16 cellular contexts compared by ENCODE assay signal in the genomic region with DNA sequence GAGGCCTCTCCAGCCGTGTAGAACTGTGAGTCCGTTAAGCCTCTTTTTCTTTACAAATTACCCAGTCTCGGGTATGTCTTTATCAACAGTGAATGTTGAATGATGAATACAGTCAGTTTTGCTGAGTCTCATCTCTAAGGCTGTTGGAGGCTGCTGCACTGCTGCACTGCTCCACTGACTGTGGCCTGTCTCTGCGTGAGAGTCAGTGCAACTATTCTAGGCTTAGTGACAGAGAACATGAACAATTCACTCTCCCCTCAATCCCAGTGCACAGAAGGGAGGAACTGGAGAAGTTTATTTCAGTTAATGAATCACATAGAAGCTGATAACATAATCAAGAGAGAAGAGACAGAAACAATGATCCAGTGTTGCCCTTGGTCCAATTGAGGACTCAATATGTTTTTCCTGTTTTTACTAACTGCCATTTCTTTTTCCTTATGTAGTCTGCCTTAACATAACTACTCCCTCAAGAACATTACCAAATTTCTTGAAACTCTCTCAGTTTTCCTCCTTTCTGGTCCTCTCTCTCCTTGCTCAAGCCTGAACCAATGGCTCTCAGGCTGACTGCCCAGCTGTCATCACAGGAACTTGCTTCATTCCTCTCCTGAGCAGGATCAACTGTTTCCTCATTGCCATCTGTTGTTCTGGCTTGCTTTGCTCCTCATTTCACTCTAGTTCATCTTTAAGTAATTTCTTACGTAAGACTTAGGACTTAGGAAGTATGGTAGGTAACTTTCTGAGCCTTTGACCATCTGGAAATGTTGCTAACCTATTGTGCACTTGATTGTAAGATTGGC.
DNase-seq lines count a peak whose midpoint lies in the region; ATAC-seq and TF ChIP-seq lines count a peak whose summit lies in the region.
"Had no signal": no experiment of that assay in that cellular context is flagged by ENCODE, and none has a peak within 500 bp of the region (broad histone marks: within the 10 kb centered on the region; RNA-seq: fewer than 3 reads in every experiment).

No MANE protein-coding gene starts in this region.

- no peak overlapping the region for H3K9ac ChIP-seq in neural progenitor cell

- H3K9me3 ChIP-seq in gastroesophageal sphincter (no peaks in the 10 kb centered on the region), neural progenitor cell (ENCODE audit: low read depth) (no peaks in the 10 kb centered on the region)
- H3K9me3 ChIP-seq: right lobe of liver had no signal

- H3K4me1 ChIP-seq in gastroesophageal sphincter: no peaks in the 10 kb centered on the region
- H3K4me1 ChIP-seq in neural progenitor cell: no peaks in the 10 kb centered on the region
- H3K4me1 ChIP-seq: right lobe of liver had no signal

- WGBS in gastroesophageal sphincter (ENCODE audit: low coverage in 1 of 2), 2 donors: 55 to 83% methylated on average over 4 of the region's 5 CpGs

- H3F3A ChIP-seq in neural progenitor cell (ENCODE audit: low read depth): no peaks in the 10 kb centered on the region

- H3K4me3 ChIP-seq in gastroesophageal sphincter (no peak overlapping the region), neural progenitor cell (no peak overlapping the region)
- H3K4me3 ChIP-seq: right lobe of liver had no signal

- TF ChIP-seq CTCF in gastroesophageal sphincter (IDR thresholded peaks at IDR 0.05) (no peak), neural progenitor cell (IDR thresholded peaks at IDR 0.05) (no peak)

- H4K20me1 ChIP-seq in neural progenitor cell (ENCODE audit: low read depth): no peaks in the 10 kb centered on the region

- H3K27ac ChIP-seq in gastroesophageal sphincter (peak overlapping the region in 1 of 4 donors; percentile 35), neural progenitor cell (no peak overlapping the region)
- H3K27ac ChIP-seq: right lobe of liver had no signal

- H3K36me3 ChIP-seq in gastroesophageal sphincter: no peaks in the 10 kb centered on the region
- no peaks in the 10 kb centered on the region for H3K36me3 ChIP-seq in neural progenitor cell
- H3K36me3 ChIP-seq: right lobe of liver had no signal

- peak; percentile 86 to 87 for DNase-seq in Kasumi-1 (lab: John Stamatoyannopoulos, UW)
- DNase-seq in SKM-1 (lab: John Stamatoyannopoulos, UW; ENCODE audit: unreplicated experiment): peak; percentile 84
- DNase-seq in renal cortical epithelial cell (ENCODE audit: low read depth): peak; percentile 26
- DNase-seq in neural progenitor cell (ENCODE audit: low spot score): no peak
- DNase-seq in hippocampal formation (lab: John Stamatoyannopoulos, UW): no peak
- no peak for DNase-seq in activated T-cell treated with anti-CD3 and anti-CD28 coated beads, Interleukin-2, amount 50 U/mL, for 48 hours
- DNase-seq: activated CD4-positive, alpha-beta T cell treated with anti-CD3 and anti-CD28 coated beads, Interleukin-2, amount 50 U/mL, for 4 hours; anterior cingulate cortex; CD4-positive, CD25-positive, alpha-beta regulatory T cell; foreskin melanocyte; GOT3; right lobe of liver; stimulated activated naive CD8-positive, alpha-beta T cell treated with anti-CD3 and anti-CD28 coated beads, Interleukin-15, Interleukin-2, amounts not matched to agents 100 U/mL and 50 U/mL, for 24 hours; T-helper 17 cell had no signal

- no peak overlapping the region for H3K4me2 ChIP-seq in neural progenitor cell

- H3K9me3 Mint-ChIP-seq in neural progenitor cell: no peaks in the 10 kb centered on the region

- H3K36me3 Mint-ChIP-seq in neural progenitor cell: no peaks in the 10 kb centered on the region
- H3K36me3 Mint-ChIP-seq: CD4-positive, CD25-positive, alpha-beta regulatory T cell had no signal

- H3K79me2 ChIP-seq in neural progenitor cell (ENCODE audit: low read depth): no peaks in the 10 kb centered on the region

- H3K27me3 ChIP-seq in gastroesophageal sphincter (no peaks in the 10 kb centered on the region), neural progenitor cell (no peaks in the 10 kb centered on the region)
- H3K27me3 ChIP-seq: right lobe of liver had no signal

- no peak overlapping the region for H3K27ac Mint-ChIP-seq in neural progenitor cell
- H3K27ac Mint-ChIP-seq: T-helper 17 cell had no signal

- no peak for TF ChIP-seq EP300 in gastroesophageal sphincter (IDR thresholded peaks at IDR 0.05)

- no peaks in the 10 kb centered on the region for H3K27me3 Mint-ChIP-seq in neural progenitor cell (ENCODE audit: insufficient read depth, low read depth)
- H3K27me3 Mint-ChIP-seq: CD4-positive, CD25-positive, alpha-beta regulatory T cell; T-helper 17 cell had no signal

- ATAC-seq in gastroesophageal sphincter: peak; percentile 90
- ATAC-seq in HG03460 (IDR thresholded peaks at IDR 0.05; ENCODE audit: unreplicated experiment): no peak
- ATAC-seq: right lobe of liver; stimulated activated naive CD8-positive, alpha-beta T cell treated with anti-CD3 and anti-CD28 coated beads, Interleukin-15, Interleukin-2, amounts not matched to agents 100 U/mL and 50 U/mL, for 24 hours; T-helper 17 cell had no signal

- no peak overlapping the region for H3K4me3 Mint-ChIP-seq in neural progenitor cell
- H3K4me3 Mint-ChIP-seq: CD4-positive, CD25-positive, alpha-beta regulatory T cell; T-helper 17 cell had no signal

- TF ChIP-seq POLR2A in gastroesophageal sphincter (IDR thresholded peaks at IDR 0.05): no peak

- H2AFZ ChIP-seq in neural progenitor cell (replicated peaks): no peak overlapping the region

- H3K4me1 Mint-ChIP-seq in neural progenitor cell: peaks cover 10% of the 10 kb centered on the region
- H3K4me1 Mint-ChIP-seq: CD4-positive, CD25-positive, alpha-beta regulatory T cell; T-helper 17 cell had no signal

Comparison
In these comparisons a context has a peak if more than half of its experiments do, and no peak if none do; other contexts are left out.
1. DNase-seq: peak in Kasumi-1 (2 of 2), SKM-1 (single experiment) and renal cortical epithelial cell (single experiment); none in neural progenitor cell (single experiment), hippocampal formation (0 of 2) and activated T-cell treated with anti-CD3 and anti-CD28 coated beads, Interleukin-2, amount 50 U/mL, for 48 hours (0 of 2).